Comparison of ENCODE assay signal across 1 cellular context in genomic region chr3:120683213-120683612, GRCh38.
TF ChIP-seq lines count a peak whose summit lies in the region.

No MANE protein-coding gene starts in this region.

TF ChIP-seq in IMR-90, 13 proteins besides CTCF, POLR2A, EP300 and RAD21:
- TF ChIP-seq CHD1 (IDR thresholded peaks at IDR 0.05; ENCODE audit: low read depth, low read length) (no peak), MAFK (IDR thresholded peaks at IDR 0.05; ENCODE audit: low read depth, low read length) (no peak), RCOR1 (IDR thresholded peaks at IDR 0.05; ENCODE audit: insufficient replicate concordance, low read length) (no peak), BHLHE40 (IDR thresholded peaks at IDR 0.05; ENCODE audit: low read depth, low read length) (no peak), CEBPB (IDR thresholded peaks at IDR 0.05; ENCODE audit: low read depth, low read length) (no peak)
